Comparison of ENCODE assay signal across 1 cellular context in the genomic region with DNA sequence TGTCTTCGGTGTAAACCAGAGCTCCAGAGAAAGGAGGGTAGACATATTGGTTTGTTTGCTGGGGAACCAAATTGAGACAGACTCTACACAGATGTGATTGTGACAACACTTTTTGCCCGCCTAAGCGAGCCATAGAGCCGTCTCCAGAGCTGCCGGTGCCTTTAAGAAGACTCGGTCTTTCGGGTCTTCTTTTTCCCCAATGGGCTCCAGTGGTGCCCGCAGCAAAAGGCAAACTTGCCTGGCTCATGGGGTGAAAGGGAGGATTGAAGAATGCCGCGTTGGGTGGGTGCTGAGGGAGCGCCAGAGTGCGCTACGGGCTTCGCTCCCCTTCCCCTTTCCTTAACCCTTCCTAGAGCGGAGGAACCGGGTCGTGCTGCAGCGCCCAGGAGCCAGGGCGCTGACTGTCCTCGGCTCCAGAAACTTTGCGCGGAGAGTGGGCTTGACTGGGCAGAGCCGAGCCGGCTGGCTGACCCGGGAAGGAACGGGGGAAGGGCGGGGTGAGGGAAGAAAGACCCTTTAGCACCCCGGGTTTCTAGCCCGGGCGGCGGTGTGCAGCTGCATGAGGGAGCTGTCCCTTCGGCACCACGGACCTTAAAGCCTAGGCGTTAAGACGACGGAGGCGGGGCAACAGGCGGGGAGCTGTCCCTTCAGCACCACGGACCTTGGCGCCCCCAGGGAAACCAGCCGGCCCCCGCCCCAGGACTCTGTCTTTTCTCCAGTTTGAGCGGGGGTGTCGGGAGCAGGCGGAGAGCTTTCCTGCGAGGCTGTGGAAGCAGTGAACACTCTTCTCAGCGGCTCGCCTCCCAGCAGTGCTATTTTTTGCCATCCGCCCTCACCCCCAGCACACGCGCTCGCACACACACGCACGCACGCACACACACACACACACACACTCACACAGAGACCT.
TF ChIP-seq lines count a peak whose summit lies in the region.

TSS of gene CACNG3 (plus strand) at position 890 of the 907 bp plus-strand sequence. CDS start 420 bp downstream, outside the sequence.

TF ChIP-seq in A549, 52 proteins besides CTCF, POLR2A, EP300 and RAD21 (continued from another document):
- TF ChIP-seq, protein P1, sequence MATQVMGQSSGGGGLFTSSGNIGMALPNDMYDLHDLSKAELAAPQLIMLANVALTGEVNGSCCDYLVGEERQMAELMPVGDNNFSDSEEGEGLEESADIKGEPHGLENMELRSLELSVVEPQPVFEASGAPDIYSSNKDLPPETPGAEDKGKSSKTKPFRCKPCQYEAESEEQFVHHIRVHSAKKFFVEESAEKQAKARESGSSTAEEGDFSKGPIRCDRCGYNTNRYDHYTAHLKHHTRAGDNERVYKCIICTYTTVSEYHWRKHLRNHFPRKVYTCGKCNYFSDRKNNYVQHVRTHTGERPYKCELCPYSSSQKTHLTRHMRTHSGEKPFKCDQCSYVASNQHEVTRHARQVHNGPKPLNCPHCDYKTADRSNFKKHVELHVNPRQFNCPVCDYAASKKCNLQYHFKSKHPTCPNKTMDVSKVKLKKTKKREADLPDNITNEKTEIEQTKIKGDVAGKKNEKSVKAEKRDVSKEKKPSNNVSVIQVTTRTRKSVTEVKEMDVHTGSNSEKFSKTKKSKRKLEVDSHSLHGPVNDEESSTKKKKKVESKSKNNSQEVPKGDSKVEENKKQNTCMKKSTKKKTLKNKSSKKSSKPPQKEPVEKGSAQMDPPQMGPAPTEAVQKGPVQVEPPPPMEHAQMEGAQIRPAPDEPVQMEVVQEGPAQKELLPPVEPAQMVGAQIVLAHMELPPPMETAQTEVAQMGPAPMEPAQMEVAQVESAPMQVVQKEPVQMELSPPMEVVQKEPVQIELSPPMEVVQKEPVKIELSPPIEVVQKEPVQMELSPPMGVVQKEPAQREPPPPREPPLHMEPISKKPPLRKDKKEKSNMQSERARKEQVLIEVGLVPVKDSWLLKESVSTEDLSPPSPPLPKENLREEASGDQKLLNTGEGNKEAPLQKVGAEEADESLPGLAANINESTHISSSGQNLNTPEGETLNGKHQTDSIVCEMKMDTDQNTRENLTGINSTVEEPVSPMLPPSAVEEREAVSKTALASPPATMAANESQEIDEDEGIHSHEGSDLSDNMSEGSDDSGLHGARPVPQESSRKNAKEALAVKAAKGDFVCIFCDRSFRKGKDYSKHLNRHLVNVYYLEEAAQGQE (IDR thresholded peaks at IDR 0.05), result peak; percentile 80
- TF ChIP-seq KDM5A (IDR thresholded peaks at IDR 0.05), result no peak
